In the genomic region with DNA sequence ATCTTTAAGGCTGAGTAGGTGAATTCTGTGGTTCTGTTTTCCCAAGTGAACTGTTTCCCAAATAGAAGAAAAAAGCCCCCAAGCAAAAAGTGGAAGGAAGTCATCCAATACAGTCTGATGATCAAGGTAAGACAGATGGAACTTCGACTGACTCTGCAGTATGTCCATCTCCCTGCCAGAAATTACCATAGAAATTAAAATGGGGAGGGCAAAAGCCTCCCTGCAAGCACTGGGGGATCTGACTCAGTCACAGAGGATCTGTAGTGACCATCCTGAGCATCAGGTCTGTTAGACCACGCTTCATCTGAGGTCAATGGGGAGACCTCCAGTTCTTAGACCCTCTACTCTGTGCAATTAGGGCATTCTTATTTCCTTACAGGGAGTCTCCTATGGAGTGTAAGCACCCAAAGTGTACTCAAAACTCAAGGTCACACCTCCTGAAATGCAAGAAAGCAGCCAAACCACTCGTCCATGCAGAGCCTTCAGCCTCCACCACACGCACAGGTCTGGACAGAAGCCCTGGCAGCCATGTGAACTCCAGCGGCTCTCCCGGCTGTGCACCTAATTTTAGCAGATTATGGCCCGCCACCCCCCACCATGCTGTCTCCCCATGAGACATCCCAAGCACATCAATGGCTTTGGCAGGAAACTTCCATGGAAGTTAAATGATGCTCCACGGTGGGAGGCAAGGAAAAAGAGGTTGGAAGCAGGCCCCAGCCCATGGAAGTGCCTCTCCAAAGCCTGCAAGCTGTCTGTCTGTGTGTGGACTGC, we compare ENCODE assay signal across 24 cellular contexts.
"Had no signal": no experiment of that assay in that cellular context is flagged by ENCODE, and none has a peak within 500 bp of the region (broad histone marks: within the 10 kb centered on the region; RNA-seq: fewer than 3 reads in every experiment).

No MANE protein-coding gene starts in this region.

- H3K36me3 ChIP-seq: WERI-Rb-1 had no signal

- H3K4me2 ChIP-seq: KMS-11 had no signal

- H3K27ac ChIP-seq: KMS-11, WERI-Rb-1 had no signal

- H3K9ac ChIP-seq: KMS-11 had no signal

- DNase-seq: activated CD4-positive, alpha-beta memory T cell treated with anti-CD3 and anti-CD28 coated beads, Interleukin-2, amount 10 ng/mL, durations not matched to agents 7 days and 5 days; activated CD4-positive, alpha-beta T cell treated with anti-CD3 and anti-CD28 coated beads for 1 hour; activated CD4-positive, alpha-beta T cell treated with anti-CD3 and anti-CD28 coated beads for 48 hours; activated CD4-positive, CD25-positive, alpha-beta regulatory T cell; activated CD8-positive, alpha-beta memory T cell treated with anti-CD3 and anti-CD28 coated beads for 24 hours; activated CD8-positive, alpha-beta memory T cell treated with anti-CD3 and anti-CD28 coated beads, Interleukin-2, amount 10 ng/mL, durations not matched to agents 7 days and 5 days; activated CD8-positive, alpha-beta memory T cell treated with anti-CD3 and anti-CD28 coated beads, Interleukin-2, amount 50 U/mL, for 48 hours; activated effector memory CD4-positive, alpha-beta T cell treated with Interleukin-2 at 50 U/mL for 16 hours; activated naive CD4-positive, alpha-beta T cell treated with anti-CD3 and anti-CD28 coated beads, Interleukin-2, amount 10 ng/mL, durations not matched to agents 7 days and 5 days; activated naive CD8-positive, alpha-beta T cell treated with anti-CD3 and anti-CD28 coated beads, Interleukin-2, amount 50 U/mL, for 24 hours; activated T-cell treated with anti-CD3 and anti-CD28 coated beads, Interleukin-2, amount 50 U/mL, for 48 hours; anterior cingulate cortex; central memory CD4-positive, alpha-beta T cell; NCI-H1092 treated with DMSO at 0.1 percent for 48 hours; NCI-H1417; NCI-H146; NCI-H187; NCI-H2029 treated with DMSO at 0.1 percent for 48 hours; NCI-H2107; NCI-H2171; NCI-H524; T1000; WERI-Rb-1 had no signal
